Comparison of ENCODE assay signal across 7 cellular contexts in the genomic region with DNA sequence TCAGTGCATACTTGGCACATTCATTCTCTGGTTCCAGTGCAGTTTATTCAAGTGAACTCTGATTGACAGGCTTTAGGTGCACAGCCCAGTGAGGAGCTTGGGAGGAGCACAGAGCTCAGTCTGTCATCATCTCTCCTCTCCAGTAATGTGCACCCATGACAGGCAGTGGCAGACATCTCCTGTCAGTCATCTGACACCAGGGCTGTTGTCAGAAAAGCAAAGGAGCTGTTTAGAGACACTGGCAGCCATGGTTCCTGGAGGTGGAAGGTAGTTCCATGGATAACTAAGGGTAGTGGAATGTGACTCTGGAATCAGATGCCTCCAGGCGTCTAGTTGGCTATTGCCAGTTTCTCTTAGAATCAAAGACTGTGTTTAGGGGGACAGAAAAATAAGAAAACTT.
"Had no signal": no experiment of that assay in that cellular context is flagged by ENCODE, and none has a peak within 500 bp of the region (broad histone marks: within the 10 kb centered on the region; RNA-seq: fewer than 3 reads in every experiment).

No MANE protein-coding gene starts in this region.

- H3K4me3 ChIP-seq: GM23338 had no signal

- H3K4me2 ChIP-seq: GM23338 had no signal

- H3K27ac ChIP-seq: HL-60 had no signal

- ATAC-seq: GM23338, HepG2 had no signal

- H3K27me3 Mint-ChIP-seq: IgD-negative memory B cell had no signal

- H3K4me1 Mint-ChIP-seq: GM23338, H9, IgD-negative memory B cell had no signal

- H3K4me3 Mint-ChIP-seq: GM23338, H9, IgD-negative memory B cell had no signal

- H3K36me3 Mint-ChIP-seq: IgD-negative memory B cell had no signal

- H3K27ac Mint-ChIP-seq: GM23338, IgD-negative memory B cell had no signal

- H2AFZ ChIP-seq: GM23338 had no signal

- DNase-seq: H9, HCEC 1CT, KBM-7 had no signal
